In the genomic region with DNA sequence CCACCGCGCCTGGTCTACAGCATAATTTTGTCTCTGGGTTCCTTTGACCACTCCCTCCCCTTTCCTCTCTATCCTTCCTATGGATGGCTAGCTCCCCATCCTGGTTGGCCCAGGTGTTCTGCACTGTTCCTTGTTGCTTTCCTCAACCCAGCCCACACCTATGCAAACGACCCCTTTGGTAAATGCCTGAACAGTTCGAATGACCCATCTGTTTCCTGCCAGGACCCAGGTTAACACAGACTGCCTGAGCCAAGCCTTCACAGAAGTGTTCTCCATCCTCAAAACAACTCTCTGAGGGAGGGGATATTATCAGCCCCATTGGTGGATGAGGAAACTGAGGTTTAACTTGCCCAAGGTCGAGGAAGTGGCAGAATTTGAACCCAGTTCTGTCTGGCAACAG, we compare ENCODE assay signal across 21 cellular contexts. TPM values are rescaled to one million over a fixed set of nuclear protein-coding genes. Genes with fewer than 3 reads are reported as not detected.
DNase-seq lines count a peak whose midpoint lies in the region; ATAC-seq, FAIRE-seq and TF ChIP-seq lines count a peak whose summit lies in the region.
"Had no signal": no experiment of that assay in that cellular context is flagged by ENCODE, and none has a peak within 500 bp of the region (broad histone marks: within the 10 kb centered on the region; RNA-seq: fewer than 3 reads in every experiment).

No MANE protein-coding gene starts in this region.

- no peaks in the 10 kb centered on the region for H3K36me3 Mint-ChIP-seq in CD4-positive, CD25-positive, alpha-beta regulatory T cell
- H3K36me3 Mint-ChIP-seq in activated B cell treated with CpG ODN at 0.5 μM for 24 hours (ENCODE audit: low read depth) = no peaks in the 10 kb centered on the region
- no peaks in the 10 kb centered on the region for H3K36me3 Mint-ChIP-seq in neural progenitor cell
- H3K36me3 Mint-ChIP-seq: CD14-positive monocyte had no signal

- FAIRE-seq in GM12892 (lab: Jason Lieb, UNC) (peak; percentile 21), frontal cortex (lab: Jason Lieb, UNC) (no peak)
- FAIRE-seq: A204.1, GM12878 had no signal

- no peak overlapping the region for H3K4me3 ChIP-seq in CD4-positive, CD25-positive, alpha-beta regulatory T cell (ENCODE audit: low read depth, low read length)
- no peak overlapping the region for H3K4me3 ChIP-seq in neural progenitor cell
- H3K4me3 ChIP-seq: GM12878 had no signal

- POLR2A ChIA-PET in activated B cell treated with CpG ODN at 0.5 μM for 24 hours (lab: Charles Lee) = interaction anchor here (0.6 kb wide), 2 partner anchors 724 to 1954 kb away, joined by 4 to 6 read pairs; no protein-coding TSS in a partner anchor

- H3K4me3 Mint-ChIP-seq in CD4-positive, CD25-positive, alpha-beta regulatory T cell = no peak overlapping the region
- H3K4me3 Mint-ChIP-seq in activated B cell treated with CpG ODN at 0.5 μM for 24 hours (no peak overlapping the region), neural progenitor cell (peak overlapping the region; percentile 0)
- H3K4me3 Mint-ChIP-seq: HFFc6 had no signal

- H3K27ac Mint-ChIP-seq in CD4-positive, CD25-positive, alpha-beta regulatory T cell = peak overlapping the region; percentile 11 to 83 (median 17)
- peak overlapping the region; percentile 42 for H3K27ac Mint-ChIP-seq in activated B cell treated with CpG ODN at 0.5 μM for 24 hours
- H3K27ac Mint-ChIP-seq in neural progenitor cell = no peak overlapping the region
- H3K27ac Mint-ChIP-seq: HFFc6 had no signal

- H3F3A ChIP-seq in neural progenitor cell (ENCODE audit: low read depth) = peaks cover 11% of the 10 kb centered on the region

- intact Hi-C loops in activated B cell treated with CpG ODN at 0.5 μM for 24 hours (cut with micrococcal nuclease) = no loop called here

- no peaks in the 10 kb centered on the region for H3K9me3 ChIP-seq in CD4-positive, CD25-positive, alpha-beta regulatory T cell (ENCODE audit: control insufficient read depth in 2 of 2, low read length in 2 of 2)
- H3K9me3 ChIP-seq in neural progenitor cell (ENCODE audit: low read depth) = no peaks in the 10 kb centered on the region

- no peak for TF ChIP-seq POLR2A in GM12892 (IDR thresholded peaks at IDR 0.05; ENCODE audit: low read depth, low read length)

- CTCF ChIA-PET in activated B cell treated with CpG ODN at 0.5 μM for 24 hours (lab: Charles Lee) = interaction anchor here (1.4 kb wide), 1 partner anchor 9 kb away, joined by 4 read pairs; no protein-coding TSS in a partner anchor

- H3K36me3 ChIP-seq in CD4-positive, CD25-positive, alpha-beta regulatory T cell (ENCODE audit: control insufficient read depth, insufficient read depth, low read length) = no peaks in the 10 kb centered on the region
- H3K36me3 ChIP-seq in neural progenitor cell = no peaks in the 10 kb centered on the region

- no peak for TF ChIP-seq CTCF in activated B cell treated with CpG ODN at 0.5 μM for 24 hours (IDR thresholded peaks at IDR 0.05)
- no peak for TF ChIP-seq CTCF in neural progenitor cell (IDR thresholded peaks at IDR 0.05)

- no peak overlapping the region for H3K9ac ChIP-seq in neural progenitor cell
- H3K9ac ChIP-seq: KMS-11 had no signal

- no peak overlapping the region for H3K27ac ChIP-seq in CD4-positive, CD25-positive, alpha-beta regulatory T cell (ENCODE audit: insufficient read depth, low read length, poor library complexity, severe bottlenecking)
- no peak overlapping the region for H3K27ac ChIP-seq in neural progenitor cell
- H3K27ac ChIP-seq: HL-60, KMS-11 had no signal

- H3K4me1 ChIP-seq in CD4-positive, CD25-positive, alpha-beta regulatory T cell (ENCODE audit: control insufficient read depth, insufficient read depth, low read length, poor library complexity, severe bottlenecking) = peaks cover 13% of the 10 kb centered on the region
- H3K4me1 ChIP-seq in neural progenitor cell = peaks cover 22% of the 10 kb centered on the region

- no peaks in the 10 kb centered on the region for H3K9me3 Mint-ChIP-seq in CD4-positive, CD25-positive, alpha-beta regulatory T cell
- H3K9me3 Mint-ChIP-seq in activated B cell treated with CpG ODN at 0.5 μM for 24 hours (no peaks in the 10 kb centered on the region), neural progenitor cell (no peaks in the 10 kb centered on the region)
- H3K9me3 Mint-ChIP-seq: HFFc6 had no signal

- H3K27me3 ChIP-seq in CD4-positive, CD25-positive, alpha-beta regulatory T cell (ENCODE audit: control insufficient read depth, insufficient read depth, low read length) = no peaks in the 10 kb centered on the region
- H3K27me3 ChIP-seq in neural progenitor cell = no peaks in the 10 kb centered on the region

- H4K20me1 ChIP-seq in neural progenitor cell (ENCODE audit: low read depth) = no peaks in the 10 kb centered on the region

- H2AFZ ChIP-seq in neural progenitor cell (replicated peaks) = no peak overlapping the region

- no peaks in the 10 kb centered on the region for H3K79me2 ChIP-seq in neural progenitor cell (ENCODE audit: low read depth)

- no peak overlapping the region for H3K4me2 ChIP-seq in neural progenitor cell
- H3K4me2 ChIP-seq: KMS-11 had no signal

- no peak for DNase-seq in CD4-positive, CD25-positive, alpha-beta regulatory T cell
- DNase-seq in GM12892 (ENCODE audit: insufficient read length) (no peak), activated B cell treated with CpG ODN at 0.5 μM for 24 hours (no peak), neural progenitor cell (ENCODE audit: low spot score) (no peak), HCEC 1CT (no peak), OCI-M1 (lab: John Stamatoyannopoulos, UW) (no peak), frontal cortex (ENCODE audit: low spot score in 2 of 2) (no peak)
- DNase-seq: DND-41, H7, HFFc6, NCI-H1105, NCI-H2029, NCI-H2227 treated with DMSO at 0.1 percent for 48 hours, NCI-H510A, NCI-H748 treated with DMSO at 0.1 percent for 48 hours, Right ventricle myocardium superior had no signal

- H3K4me1 Mint-ChIP-seq in CD4-positive, CD25-positive, alpha-beta regulatory T cell = peaks cover 7 to 17% (median 11%) of the 10 kb centered on the region in 4 donors
- H3K4me1 Mint-ChIP-seq in activated B cell treated with CpG ODN at 0.5 μM for 24 hours (peaks cover 61% of the 10 kb centered on the region), neural progenitor cell (peaks cover 48% of the 10 kb centered on the region)

- ATAC-seq in CD4-positive, CD25-positive, alpha-beta regulatory T cell (ENCODE audit: low read depth in 2 of 2) = no peak
- ATAC-seq in activated B cell treated with CpG ODN at 0.5 μM for 24 hours (ENCODE audit: low read depth) = no peak
- ATAC-seq: GM12878 had no signal

- H3K27me3 Mint-ChIP-seq in CD4-positive, CD25-positive, alpha-beta regulatory T cell = peaks cover 5% of the 10 kb centered on the region
- no peaks in the 10 kb centered on the region for H3K27me3 Mint-ChIP-seq in activated B cell treated with CpG ODN at 0.5 μM for 24 hours
- H3K27me3 Mint-ChIP-seq in neural progenitor cell (ENCODE audit: insufficient read depth, low read depth) = peaks cover 14% of the 10 kb centered on the region

RNA-seq across cellular contexts. Expression of a gene that starts 44.8 kb away (rescaled TPM):
- total RNA-seq in CD4-positive, CD25-positive, alpha-beta regulatory T cell = 43.6 TPM
- polyA plus RNA-seq in CD4-positive, CD25-positive, alpha-beta regulatory T cell = 100 to 1,000 TPM; 172 to 274 (median 229) TPM
- 128 TPM for polyA plus RNA-seq in GM12892 (2012; ENCODE audit: missing spikeins)
- total RNA-seq in activated B cell treated with CpG ODN at 0.5 μM for 24 hours (18.4 and 25.9 TPM in 2 replicates), neural progenitor cell (ENCODE audit: low replicate concordance) (30.4 and 56.5 TPM in 2 replicates), frontal cortex (17.5 TPM)
